1 cellular context compared by ENCODE assay signal in the genomic region with DNA sequence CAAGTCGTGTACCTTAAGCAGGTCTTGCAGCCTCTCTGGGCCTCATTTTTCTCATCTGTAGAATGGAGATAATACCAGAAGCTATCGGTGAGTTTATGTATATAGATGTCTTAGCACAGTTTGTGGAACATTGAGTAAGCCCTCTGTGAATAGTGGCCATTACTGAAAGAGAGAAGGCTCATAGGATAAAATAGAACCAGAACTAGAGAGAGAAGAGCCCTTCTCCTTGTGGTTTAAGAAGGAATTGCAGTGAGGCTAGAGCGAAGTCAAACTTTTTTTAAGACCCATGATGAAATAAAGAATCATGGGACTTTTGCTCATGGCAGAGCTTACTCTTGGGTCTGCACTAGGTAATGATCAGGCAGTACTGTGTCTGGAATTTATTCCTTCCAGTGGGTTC.
TF ChIP-seq lines count a peak whose summit lies in the region.

No MANE protein-coding gene starts in this region.

TF ChIP-seq in SK-N-SH, 30 proteins besides CTCF, POLR2A, EP300 and RAD21 (continued from another document):
- TF ChIP-seq SIN3A (IDR thresholded peaks at IDR 0.05; ENCODE audit: borderline replicate concordance, low read depth, low read length) (no peak), RFX5 (IDR thresholded peaks at IDR 0.05; ENCODE audit: low read length) (no peak), NRF1 (IDR thresholded peaks at IDR 0.05; ENCODE audit: low read depth, low read length) (no peak), NFIC (IDR thresholded peaks at IDR 0.05; ENCODE audit: borderline replicate concordance) (no peak), YY1 (IDR thresholded peaks at IDR 0.05; ENCODE audit: low read depth) (no peak), POLR2AphosphoS5 (IDR thresholded peaks at IDR 0.05; ENCODE audit: low read depth, low read length) (no peak), FOXM1 (IDR thresholded peaks at IDR 0.05; ENCODE audit: low read depth) (no peak)
